In genomic region chr1:200931776-200932175, GRCh38 we compare ENCODE assay signal across 8 cellular contexts. TPM values are rescaled to one million over a fixed set of nuclear protein-coding genes. Genes with fewer than 3 reads are reported as not detected.
"Had no signal": no experiment of that assay in that cellular context is flagged by ENCODE, and none has a peak within 500 bp of the region (broad histone marks: within the 10 kb centered on the region; RNA-seq: fewer than 3 reads in every experiment).

No MANE protein-coding gene starts in this region.

- H3K4me1 ChIP-seq: HAP-1 had no signal

- DNase-seq: GM23248, GOT3, H7, IMR-90 had no signal

- H3K9me3 ChIP-seq: HAP-1 had no signal

- H3K36me3 ChIP-seq: HAP-1 had no signal

- H3K4me3 ChIP-seq: GM23248, HAP-1 had no signal

- H2AFZ ChIP-seq: GM23248 had no signal

- H3K27ac ChIP-seq: GM23248 had no signal

- H3K9ac ChIP-seq: GM23248 had no signal

- ATAC-seq: HCT116 had no signal

RNA-seq across cellular contexts. Expression of gene INAVA, which starts 37.1 kb away (rescaled TPM):
- total RNA-seq: GM23248 had no signal
- polyA plus RNA-seq: GM23248 had no signal

RNA-seq across cellular contexts. Expression of gene GPR25, which starts 59.0 kb away (rescaled TPM):
- total RNA-seq: GM23248, H4, H7, HT-29, IMR-90 had no signal
- polyA plus RNA-seq: GM23248, IMR-90 had no signal
